26 cellular contexts compared by ENCODE assay signal in the genomic region with DNA sequence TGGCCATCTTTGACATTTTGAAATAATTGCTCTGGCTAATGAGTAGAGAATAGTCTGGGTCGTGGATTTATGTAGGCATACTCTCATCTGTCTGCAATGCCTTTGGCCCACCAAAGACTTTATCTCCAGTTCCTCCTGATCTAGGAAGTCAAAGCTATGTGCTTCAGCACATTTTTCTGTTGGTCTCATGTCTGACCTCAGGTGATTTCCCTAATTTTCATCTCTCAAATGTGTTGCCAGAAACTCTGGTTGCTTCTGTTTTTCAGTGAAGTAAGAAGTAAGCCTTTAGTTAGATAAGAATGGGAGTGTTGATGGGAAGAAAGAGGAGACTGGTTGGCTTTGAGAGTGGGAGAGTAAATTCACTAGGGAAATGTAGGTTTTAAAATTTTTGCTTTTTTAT.
"Had no signal": no experiment of that assay in that cellular context is flagged by ENCODE, and none has a peak within 500 bp of the region (broad histone marks: within the 10 kb centered on the region; RNA-seq: fewer than 3 reads in every experiment).

No MANE protein-coding gene starts in this region.

- H3K4me3 ChIP-seq: left ventricle myocardium inferior, mucosa of descending colon, pancreas, prostate gland, skin epidermis, stomach, testis, thyroid gland, transverse colon, upper lobe of left lung, vagina had no signal

- DNase-seq: immature natural killer cell; islet precursor cell; left ventricle myocardium inferior; midbrain; mucosa of descending colon; naive thymus-derived CD8-positive, alpha-beta T cell; nucleus accumbens; pancreas; posterior cingulate gyrus; retina; right cardiac atrium; stimulated activated CD4-positive, alpha-beta T cell treated with anti-CD3 and anti-CD28 coated beads, Interleukin-12 subunit alpha, Interleukin-12 subunit beta, amount 100 ng/mL, for 4 hours; stimulated activated CD4-positive, alpha-beta T cell treated with anti-CD3 and anti-CD28 coated beads, Interleukin-15, amount 100 ng/mL, for 24 hours; stimulated activated CD4-positive, alpha-beta T cell treated with anti-CD3 and anti-CD28 coated beads, Interleukin-2, amount 100 ng/mL, for 24 hours; stimulated activated CD4-positive, alpha-beta T cell treated with anti-CD3 and anti-CD28 coated beads, Interleukin-4, amount 100 ng/mL, for 1 hour; stimulated activated naive B cell treated with anti-CD40 and anti-IgM and Interleukin-4, amounts not matched to agents 10 μg/mL and 1 μg/mL and 100 μg/mL, for 72 hours; stimulated activated naive CD8-positive, alpha-beta T cell treated with anti-CD3 and anti-CD28 coated beads, Interleukin-15, Interleukin-2, amounts not matched to agents 100 U/mL and 50 U/mL, for 24 hours; stomach; testis; thyroid gland; transverse colon; upper lobe of left lung had no signal

- ATAC-seq: mucosa of descending colon; naive thymus-derived CD8-positive, alpha-beta T cell; pancreas; right cardiac atrium; sciatic nerve; stimulated activated naive B cell treated with anti-CD40 and anti-IgM and Interleukin-4, amounts not matched to agents 10 μg/mL and 1 μg/mL and 100 μg/mL, for 72 hours; stimulated activated naive CD8-positive, alpha-beta T cell treated with anti-CD3 and anti-CD28 coated beads, Interleukin-15, Interleukin-2, amounts not matched to agents 100 U/mL and 50 U/mL, for 24 hours had no signal

- H3K27ac ChIP-seq: left ventricle myocardium inferior, pancreas, prostate gland, skin epidermis, stomach, testis, thyroid gland, transverse colon, upper lobe of left lung, vagina had no signal

- H3K36me3 ChIP-seq: left ventricle myocardium inferior, pancreas, prostate gland, stomach, thyroid gland, transverse colon, upper lobe of left lung, vagina had no signal

- H3K27me3 ChIP-seq: pancreas, stomach, testis, thyroid gland, transverse colon, upper lobe of left lung, vagina had no signal

- H3K9me3 ChIP-seq: pancreas, prostate gland, testis, thyroid gland, transverse colon, upper lobe of left lung, vagina had no signal

- H3K4me1 ChIP-seq: left ventricle myocardium inferior, pancreas, prostate gland, stomach, thyroid gland, transverse colon, upper lobe of left lung, vagina had no signal
